8 cellular contexts compared by ENCODE assay signal in genomic region chr19:5803752-5804515, GRCh38. TPM values are rescaled to one million over a fixed set of nuclear protein-coding genes. Genes with fewer than 3 reads are reported as not detected.
A peak's percentile ranks its signal among the peaks of the same experiment; 100 is the strongest.
DNase-seq lines count a peak whose midpoint lies in the region; ATAC-seq and TF ChIP-seq lines count a peak whose summit lies in the region.

No MANE protein-coding gene starts in this region.

- no peaks in the 10 kb centered on the region for H3K9me3 ChIP-seq in endodermal cell (ENCODE audit: control insufficient read depth, low read length)
- H3K9me3 ChIP-seq in mucosa of descending colon: no peaks in the 10 kb centered on the region

- H3K27me3 ChIP-seq in endodermal cell (ENCODE audit: control insufficient read depth, insufficient read depth, low read length, poor library complexity, severe bottlenecking): peaks cover 19% of the 10 kb centered on the region

- peak overlapping the region; percentile 54 for H3K4me3 Mint-ChIP-seq in endodermal cell

- H3K4me1 Mint-ChIP-seq in endodermal cell: peaks cover 8% of the 10 kb centered on the region

- no peak overlapping the region for H3K27ac ChIP-seq in endodermal cell (ENCODE audit: low read depth, low read length)

- H3K27ac Mint-ChIP-seq in endodermal cell: peak overlapping the region; percentile 68

- H3K36me3 ChIP-seq in endodermal cell (ENCODE audit: control insufficient read depth, insufficient read depth, low read length): no peaks in the 10 kb centered on the region
- no peaks in the 10 kb centered on the region for H3K36me3 ChIP-seq in mucosa of descending colon (ENCODE audit: low read depth)

- no peak for DNase-seq in AG09309 (ENCODE audit: low read depth)
- DNase-seq in GM19240 (ENCODE audit: insufficient read length, low spot score): peak; percentile 98
- peak in 75 of 76 experiments; percentile 62 to 99 (median 95) for DNase-seq in HUDEP-2 (lab: John Stamatoyannopoulos, UW; ENCODE audit: unreplicated experiment in 76 of 76)
- peak; percentile 94 for DNase-seq in NOMO-1 treated with dmso at 0.1 percent for 144 hours (lab: John Stamatoyannopoulos, UW; ENCODE audit: unreplicated experiment)
- peak; percentile 74 to 76 for DNase-seq in activated CD8-positive, alpha-beta memory T cell treated with anti-CD3 and anti-CD28 coated beads for 4 hours (ENCODE audit: low read depth in 2 of 2)
- peak; percentile 99 for DNase-seq in endodermal cell
- DNase-seq in mucosa of descending colon: peak; percentile 90 to 96 (median 91)
- peak; percentile 97 for DNase-seq in stimulated activated CD8-positive, alpha-beta memory T cell treated with anti-CD3 and anti-CD28 coated beads, Interleukin-4, amount 100 ng/mL, for 48 hours

- intact Hi-C loops in mucosa of descending colon (cut with DNase I, micrococcal nuclease): loop anchor here in 1 of 2 donors (5.0 kb wide), 1 partner anchor 88 kb away; no protein-coding TSS in a partner anchor

- H3K9me3 Mint-ChIP-seq in endodermal cell: no peaks in the 10 kb centered on the region

- peak; percentile 91 for ATAC-seq in mucosa of descending colon

- no peak overlapping the region for H3K9ac ChIP-seq in endodermal cell (ENCODE audit: extremely low read depth, low read length, poor library complexity, severe bottlenecking)

- peaks cover 37% of the 10 kb centered on the region for H3K27me3 Mint-ChIP-seq in endodermal cell (ENCODE audit: insufficient read depth)

- H3K36me3 Mint-ChIP-seq in endodermal cell (ENCODE audit: low read depth): no peaks in the 10 kb centered on the region

- TF ChIP-seq CTCF in AG09309 (IDR thresholded peaks at IDR 0.05; ENCODE audit: control insufficient read depth, insufficient read depth, low read depth, low read length, missing control alignments) (peak; percentile 90), endodermal cell (conservative IDR thresholded peaks at IDR 0.05) (peak; percentile 99), mucosa of descending colon (IDR thresholded peaks at IDR 0.05) (peak; percentile 92)

- H3K4me3 ChIP-seq in AG09309 (ENCODE audit: control insufficient read depth, low read depth, low read length) (peak overlapping the region; percentile 40), endodermal cell (ENCODE audit: low read length) (peak overlapping the region; percentile 71), mucosa of descending colon (no peak overlapping the region)

- 5 to 19% methylated on average over 13 to 54 of the region's 54 CpGs for WGBS in endodermal cell (ENCODE audit: insufficient coverage in 1 of 2, insufficient read length in 1 of 2), 2 experiments

- H3K4me1 ChIP-seq in endodermal cell (ENCODE audit: control insufficient read depth, insufficient read depth, low read length) (no peaks in the 10 kb centered on the region), mucosa of descending colon (ENCODE audit: low read depth) (peaks cover 23% of the 10 kb centered on the region)

RNA-seq across cellular contexts. Expression of gene NRTN, which starts 0.9 kb away (rescaled TPM):
- total RNA-seq in endodermal cell (1 to 10 TPM; 5.8 to 6.4 TPM), mucosa of descending colon (10 to 100 TPM in 1 of 3 donors, 1 to 10 TPM in 1, under 1 TPM in 1; 0.64 to 11.3 (median 1.4) TPM)
- polyA plus RNA-seq in endodermal cell (2013, experiment 1 of 2): 6.4 TPM
- polyA plus RNA-seq in endodermal cell (2013, experiment 2 of 2): 7.2 TPM

RNA-seq across cellular contexts. Expression of gene DUS3L, which starts 13.0 kb away (rescaled TPM):
- total RNA-seq in endodermal cell (10 to 100 TPM; 19.6 to 36.8 TPM), mucosa of descending colon (10 to 100 TPM; 33.3 to 36.9 (median 35.6) TPM)
- polyA plus RNA-seq in endodermal cell (2013, experiment 1 of 2): 25.8 TPM
- polyA plus RNA-seq in endodermal cell (2013, experiment 2 of 2): 20.2 TPM

RNA-seq across cellular contexts. Expression of gene PRR22, which starts 19.4 kb away (rescaled TPM):
- total RNA-seq in endodermal cell: 1 to 10 TPM; 1.9 to 3.6 TPM
- 2.1 TPM for polyA plus RNA-seq in endodermal cell (2013, experiment 1 of 2)
- polyA plus RNA-seq in endodermal cell (2013, experiment 2 of 2): 2.1 TPM
- 1 to 10 TPM; 3.1 to 6.8 (median 4.1) TPM for total RNA-seq in mucosa of descending colon

RNA-seq across cellular contexts. Expression of gene FUT6, which starts 35.6 kb away (rescaled TPM):
- total RNA-seq in endodermal cell (not detected), mucosa of descending colon (10 to 100 TPM; 44.4 to 93.6 (median 82.3) TPM)
- polyA plus RNA-seq in endodermal cell (2013, experiment 1 of 2): not detected
- not detected for polyA plus RNA-seq in endodermal cell (2013, experiment 2 of 2)

RNA-seq across cellular contexts. Expression of gene FUT3, which starts 47.3 kb away (rescaled TPM):
- total RNA-seq in endodermal cell (1 to 10 TPM in 1 of 2 donors, not detected in 1; 1.3 TPM), mucosa of descending colon (100 to 1,000 TPM; 128 to 276 (median 215) TPM)
- polyA plus RNA-seq in endodermal cell (2013, experiment 1 of 2): 0.78 TPM
- 0.46 TPM for polyA plus RNA-seq in endodermal cell (2013, experiment 2 of 2)
